ENCODE assay signal across 31 cellular contexts in genomic region chr7:110604206-110604605, GRCh38.
"Had no signal": no experiment of that assay in that cellular context is flagged by ENCODE, and none has a peak within 500 bp of the region (broad histone marks: within the 10 kb centered on the region; RNA-seq: fewer than 3 reads in every experiment).

No MANE protein-coding gene starts in this region.

- DNase-seq: activated effector memory CD4-positive, alpha-beta T cell treated with anti-CD3 and anti-CD28 coated beads, Interleukin-2, amount 50 U/mL, for 16 hours; activated effector memory CD4-positive, alpha-beta T cell treated with Interleukin-2 at 50 U/mL for 16 hours; activated gamma-delta T cell; activated gamma-delta T cell treated with Interleukin-2 at 50 U/mL for 16 hours; activated naive CD4-positive, alpha-beta T cell; activated naive CD4-positive, alpha-beta T cell treated with anti-CD3 and anti-CD28 coated beads for 36 hours; activated naive CD4-positive, alpha-beta T cell treated with anti-CD3 and anti-CD28 coated beads, Interleukin-2, amount 10 ng/mL, durations not matched to agents 7 days and 5 days; activated naive CD4-positive, alpha-beta T cell treated with anti-CD3 and anti-CD28 coated beads, Interleukin-2, amount 50 U/mL, for 16 hours; activated naive CD4-positive, alpha-beta T cell treated with Interleukin-2 at 50 U/mL for 16 hours; activated naive CD8-positive, alpha-beta T cell treated with anti-CD3 and anti-CD28 coated beads for 36 hours; activated naive CD8-positive, alpha-beta T cell treated with anti-CD3 and anti-CD28 coated beads, Interleukin-2, amount 10 ng/mL, durations not matched to agents 7 days and 5 days; activated naive CD8-positive, alpha-beta T cell treated with anti-CD3 and anti-CD28 coated beads, Interleukin-2, amount 50 U/mL, for 24 hours; activated T-cell treated with anti-CD3 and anti-CD28 coated beads, Interleukin-2, amount 50 U/mL, for 24 hours; activated T-cell treated with anti-CD3 and anti-CD28 coated beads, Interleukin-2, amount 50 U/mL, for 4 hours; activated T-cell treated with anti-CD3 and anti-CD28 coated beads, Interleukin-2, amount 50 U/mL, for 48 hours; activated T-cell treated with anti-CD3 and anti-CD28 coated beads, Interleukin-2, amount 50 U/mL, for 72 hours; adrenal gland; amniotic stem cell; amygdala; anterior cingulate cortex; aorta; body of pancreas; brain microvascular endothelial cell; caudate nucleus; central memory CD4-positive, alpha-beta T cell; cerebellar nuclear complex had no signal

- H3K4me3 ChIP-seq: adrenal gland, ascending aorta, body of pancreas, breast epithelium, cardiac muscle cell had no signal

- H3K27ac ChIP-seq: adrenal gland, ascending aorta, body of pancreas, brain microvascular endothelial cell, breast epithelium, cardiac muscle cell had no signal

- H3K27me3 ChIP-seq: adrenal gland, ascending aorta, body of pancreas, brain microvascular endothelial cell, breast epithelium, cardiac muscle cell had no signal

- H3K4me1 ChIP-seq: adrenal gland, ascending aorta, body of pancreas, breast epithelium had no signal

- ATAC-seq: activated naive CD4-positive, alpha-beta T cell treated with anti-CD3 and anti-CD28 coated beads, Interleukin-2, amount 50 U/mL, for 72 hours; activated naive CD8-positive, alpha-beta T cell treated with anti-CD3 and anti-CD28 coated beads, Interleukin-2, amount 50 U/mL, for 24 hours; activated T-cell treated with anti-CD3 and anti-CD28 coated beads, Interleukin-2, amount 50 U/mL, for 4 hours; activated T-cell treated with anti-CD3 and anti-CD28 coated beads, Interleukin-2, amount 50 U/mL, for 72 hours; activated T-helper 17 cell treated with anti-CD3 and anti-CD28 coated beads, Interleukin-2, amount 50 U/mL, for 72 hours; body of pancreas had no signal

- H3K9me3 ChIP-seq: adrenal gland, ascending aorta, body of pancreas, breast epithelium had no signal

- H3K36me3 ChIP-seq: adrenal gland, ascending aorta, brain microvascular endothelial cell, breast epithelium, cardiac muscle cell had no signal
